ENCODE assay signal across 29 cellular contexts in genomic region chr12:120425797-120426196, GRCh38. TPM values are rescaled to one million over a fixed set of nuclear protein-coding genes. Genes with fewer than 3 reads are reported as not detected.
"Had no signal": no experiment of that assay in that cellular context is flagged by ENCODE, and none has a peak within 500 bp of the region (broad histone marks: within the 10 kb centered on the region; RNA-seq: fewer than 3 reads in every experiment).

No MANE protein-coding gene starts in this region.

- H2AFZ ChIP-seq: PC-9 had no signal

- H3K4me3 ChIP-seq: PC-9 had no signal

- H3K27me3 ChIP-seq: brain microvascular endothelial cell had no signal

- DNase-seq: activated B cell treated with CpG ODN at 0.5 μM for 24 hours; activated CD4-positive, alpha-beta memory T cell treated with anti-CD3 and anti-CD28 coated beads for 36 hours; activated CD4-positive, alpha-beta T cell treated with anti-CD3 and anti-CD28 coated beads for 4 hours; activated CD4-positive, alpha-beta T cell treated with anti-CD3 and anti-CD28 coated beads, Interleukin-2, amount 50 U/mL, for 1 hour; activated CD4-positive, CD25-positive, alpha-beta regulatory T cell treated with anti-CD3 and anti-CD28 coated beads, Interleukin-2, amount 50 U/mL, for 72 hours; activated CD8-positive, alpha-beta memory T cell treated with anti-CD3 and anti-CD28 coated beads, Interleukin-2, amount 50 U/mL, for 48 hours; activated effector memory CD4-positive, alpha-beta T cell treated with Interleukin-2 at 50 U/mL for 16 hours; activated naive CD4-positive, alpha-beta T cell treated with anti-CD3 and anti-CD28 coated beads, Interleukin-2, amount 10 ng/mL, durations not matched to agents 7 days and 5 days; activated naive CD8-positive, alpha-beta T cell treated with anti-CD3 and anti-CD28 coated beads for 36 hours; activated T-cell treated with anti-CD3 and anti-CD28 coated beads, Interleukin-2, amount 50 U/mL, for 48 hours; amniotic stem cell; aorta; brain microvascular endothelial cell; NCI-H1105; NCI-H1417 treated with DMSO at 0.1 percent for 48 hours; NCI-H187 treated with DMSO at 0.1 percent for 48 hours; NCI-H2081; NCI-H345; NCI-H524 treated with DMSO at 0.1 percent for 48 hours; NK-92 treated with Interleukin-12 subunit alpha and Interleukin-12 subunit beta, amount 100 ng/mL, for 24 hours; PC-9; SW 1271; T-helper 1 cell; T-helper 2 cell; T-helper 9 cell had no signal

- H3K27ac ChIP-seq: brain microvascular endothelial cell, PC-9, RWPE1, VCaP had no signal

- ATAC-seq: Right ventricle myocardium inferior had no signal

- H3K4me2 ChIP-seq: PC-9 had no signal

- H3K36me3 ChIP-seq: brain microvascular endothelial cell had no signal

RNA-seq across cellular contexts. Expression of gene MSI1, which starts 56.8 kb away (rescaled TPM):
- total RNA-seq: activated B cell treated with CpG ODN at 0.5 μM for 24 hours, MCF 10A had no signal
